1 cellular context compared by ENCODE assay signal in the genomic region with DNA sequence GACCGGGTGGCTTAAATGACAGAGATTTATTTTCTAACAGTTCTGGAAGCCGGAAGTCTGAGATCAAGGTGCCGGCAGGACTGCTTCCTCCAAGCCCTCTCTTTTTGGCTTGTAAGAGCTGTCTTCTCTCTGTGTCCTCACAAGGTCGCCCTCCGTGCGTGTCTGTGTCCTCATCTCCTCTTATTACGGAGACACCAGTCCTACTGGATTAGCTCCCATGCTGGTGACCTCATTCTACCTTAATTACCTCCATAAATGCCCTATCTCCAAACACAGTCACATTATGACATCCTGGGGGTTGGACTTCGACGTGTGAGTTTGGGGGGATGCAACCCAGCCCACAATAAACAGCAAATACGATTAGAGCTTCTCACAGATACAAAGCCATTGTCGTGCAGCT.
TF ChIP-seq lines count a peak whose summit lies in the region.

No MANE protein-coding gene starts in this region.

TF ChIP-seq in H1, 55 proteins besides CTCF, POLR2A, EP300 and RAD21:
- TF ChIP-seq, protein P1, sequence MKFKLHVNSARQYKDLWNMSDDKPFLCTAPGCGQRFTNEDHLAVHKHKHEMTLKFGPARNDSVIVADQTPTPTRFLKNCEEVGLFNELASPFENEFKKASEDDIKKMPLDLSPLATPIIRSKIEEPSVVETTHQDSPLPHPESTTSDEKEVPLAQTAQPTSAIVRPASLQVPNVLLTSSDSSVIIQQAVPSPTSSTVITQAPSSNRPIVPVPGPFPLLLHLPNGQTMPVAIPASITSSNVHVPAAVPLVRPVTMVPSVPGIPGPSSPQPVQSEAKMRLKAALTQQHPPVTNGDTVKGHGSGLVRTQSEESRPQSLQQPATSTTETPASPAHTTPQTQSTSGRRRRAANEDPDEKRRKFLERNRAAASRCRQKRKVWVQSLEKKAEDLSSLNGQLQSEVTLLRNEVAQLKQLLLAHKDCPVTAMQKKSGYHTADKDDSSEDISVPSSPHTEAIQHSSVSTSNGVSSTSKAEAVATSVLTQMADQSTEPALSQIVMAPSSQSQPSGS (IDR thresholded peaks at IDR 0.05; ENCODE audit: low read length), result no peak
- TF ChIP-seq EGR1 (IDR thresholded peaks at IDR 0.05; ENCODE audit: borderline replicate concordance, low read depth, low read length), result no peak
- no peak for TF ChIP-seq ATF3 (IDR thresholded peaks at IDR 0.05; ENCODE audit: insufficient read depth, low read depth, low read length)
- no peak for TF ChIP-seq RFX5 (IDR thresholded peaks at IDR 0.05; ENCODE audit: borderline replicate concordance, low read depth, low read length)
- TF ChIP-seq JUN (IDR thresholded peaks at IDR 0.05; ENCODE audit: low read depth, low read length), result no peak
- TF ChIP-seq KDM5A (IDR thresholded peaks at IDR 0.05; ENCODE audit: low read length), result no peak
- TF ChIP-seq RNF2 (IDR thresholded peaks at IDR 0.05; ENCODE audit: borderline replicate concordance, low read depth, low read length, missing control alignments, poor library complexity, severe bottlenecking), result no peak
- TF ChIP-seq SP4 (IDR thresholded peaks at IDR 0.05; ENCODE audit: low read length), result no peak
- TF ChIP-seq POLR2AphosphoS5 (IDR thresholded peaks at IDR 0.05; ENCODE audit: low read depth, low read length), result no peak
- no peak for TF ChIP-seq CHD2 (IDR thresholded peaks at IDR 0.05; ENCODE audit: low read length)
- TF ChIP-seq BCL11A (IDR thresholded peaks at IDR 0.05; ENCODE audit: low read depth in 2 of 2, low read length in 2 of 2), result no peak
- TF ChIP-seq NRF1 (IDR thresholded peaks at IDR 0.05; ENCODE audit: low read depth, low read length), result no peak
- no peak for TF ChIP-seq SAP30 (IDR thresholded peaks at IDR 0.05; ENCODE audit: insufficient read depth, insufficient replicate concordance, low read length)
